31 cellular contexts compared by ENCODE assay signal in genomic region chr1:67482733-67483482, GRCh38.
"Had no signal": no experiment of that assay in that cellular context is flagged by ENCODE, and none has a peak within 500 bp of the region (broad histone marks: within the 10 kb centered on the region; RNA-seq: fewer than 3 reads in every experiment).

No MANE protein-coding gene starts in this region.

- FAIRE-seq: endometrium, islet of Langerhans, urothelium cell line had no signal

- H3K79me2 ChIP-seq: parathyroid adenoma had no signal

- H3K36me3 ChIP-seq: esophagus squamous epithelium, heart right ventricle, neural progenitor cell, stomach, thyroid gland had no signal

- H3K4me3 Mint-ChIP-seq: effector memory CD8-positive, alpha-beta T cell; naive thymus-derived CD4-positive, alpha-beta T cell; nephron; neural progenitor cell had no signal

- H3K9ac ChIP-seq: neural progenitor cell, parathyroid adenoma had no signal

- H3K27me3 ChIP-seq: esophagus squamous epithelium, heart right ventricle, neural progenitor cell, stomach, thyroid gland had no signal

- H3K4me2 ChIP-seq: neural progenitor cell, smooth muscle cell had no signal

- H3K27ac ChIP-seq: esophagus squamous epithelium, heart right ventricle, neural progenitor cell, parathyroid adenoma, stomach, thyroid gland had no signal

- H3K36me3 Mint-ChIP-seq: naive thymus-derived CD4-positive, alpha-beta T cell; neural progenitor cell had no signal

- DNase-seq: cortex of kidney; effector memory CD8-positive, alpha-beta T cell; erythroblast; esophagus squamous epithelium; foreskin melanocyte; glutamatergic neuron; heart right ventricle; hippocampal formation; left colon; left ventricle myocardium superior; mammary epithelial cell; mesendoderm; midbrain; naive thymus-derived CD4-positive, alpha-beta T cell; stimulated activated CD4-positive, alpha-beta T cell treated with anti-CD3 and anti-CD28 coated beads, Interleukin-12 subunit alpha, Interleukin-12 subunit beta, amount 100 ng/mL, for 4 hours; stimulated activated CD4-positive, alpha-beta T cell treated with anti-CD3 and anti-CD28 coated beads, Interleukin-1b, Interleukin-23, amount 100 ng/mL, for 48 hours; stimulated activated CD4-positive, alpha-beta T cell treated with anti-CD3 and anti-CD28 coated beads, Interleukin-4, amount 100 ng/mL, for 1 hour; stimulated activated CD8-positive, alpha-beta memory T cell treated with anti-CD3 and anti-CD28 coated beads, Interleukin-4, amount 100 ng/mL, for 48 hours; stimulated activated naive CD4-positive, alpha-beta T cell treated with Interleukin-2 at 50 U/mL for 16 hours; stomach; thyroid gland; trophoblast cell had no signal

- H2AFZ ChIP-seq: neural progenitor cell, parathyroid adenoma had no signal

- ATAC-seq: effector memory CD8-positive, alpha-beta T cell; heart right ventricle; left colon; left ventricle myocardium superior; naive thymus-derived CD4-positive, alpha-beta T cell; sciatic nerve had no signal

- H3K27ac Mint-ChIP-seq: effector memory CD8-positive, alpha-beta T cell; neural progenitor cell; progenitor cell of endocrine pancreas had no signal

- H3K9me3 ChIP-seq: esophagus squamous epithelium, heart right ventricle, stomach, thyroid gland had no signal

- H3K4me3 ChIP-seq: esophagus squamous epithelium, heart right ventricle, neural progenitor cell, smooth muscle cell, stomach, thyroid gland had no signal

- H3K9me3 Mint-ChIP-seq: effector memory CD8-positive, alpha-beta T cell; naive thymus-derived CD4-positive, alpha-beta T cell; nephron had no signal
